ENCODE assay signal across 14 cellular contexts in genomic region chr22:16603770-16604242, GRCh38. TPM values are rescaled to one million over a fixed set of nuclear protein-coding genes. Genes with fewer than 3 reads are reported as not detected.
A peak's percentile ranks its signal among the peaks of the same experiment; 100 is the strongest.
DNase-seq lines count a peak whose midpoint lies in the region; ATAC-seq, FAIRE-seq and TF ChIP-seq lines count a peak whose summit lies in the region.
"Not testable (repeated sequence)": the region's sequence is repeated elsewhere in the genome, so short reads cannot be mapped to it uniquely, and the experiment has no call there.
"Had no signal": no experiment of that assay in that cellular context is flagged by ENCODE, and none has a peak within 500 bp of the region (broad histone marks: within the 10 kb centered on the region; RNA-seq: fewer than 3 reads in every experiment).

No MANE protein-coding gene starts in this region.

- H3K27ac ChIP-seq in DND-41 (ENCODE audit: low read length): peak overlapping the region; percentile 89
- H3K27ac ChIP-seq in GM12878 (ENCODE audit: control insufficient read depth, insufficient read depth); psoas muscle: not testable (repeated sequence)

- H3K4me3 Mint-ChIP-seq in activated B cell treated with CpG ODN at 0.5 μM for 24 hours, memory B cell: not testable (repeated sequence)

- 10% methylated on average over 1 of the region's 9 CpGs for WGBS in GM12878 (ENCODE audit: insufficient coverage, insufficient replicate concordance, low lambda C conversion rate, missing lambda C conversion rate)
- WGBS in psoas muscle, 3 donors: 27 to 39% (median 32%) methylated on average over 9 of the region's 9 CpGs

- not testable (repeated sequence) for H3K4me1 Mint-ChIP-seq in activated B cell treated with CpG ODN at 0.5 μM for 24 hours, memory B cell

- in situ Hi-C loops in KBM-7 (cut with MboI; ENCODE audit: low pct_unique_long_range_greater_than_20kb, low sequenced_read_pairs); GM12878 (cut with MboI): not testable (repeated sequence)

- peaks cover 33% of the 10 kb centered on the region for H3K27me3 Mint-ChIP-seq in activated B cell treated with CpG ODN at 0.5 μM for 24 hours
- not testable (repeated sequence) for H3K27me3 Mint-ChIP-seq in memory B cell

- not testable (repeated sequence) for TF ChIP-seq CTCF in DND-41 (IDR thresholded peaks at IDR 0.05; ENCODE audit: borderline replicate concordance, extremely low read depth, low read length, poor library complexity, severe bottlenecking); activated B cell treated with CpG ODN at 0.5 μM for 24 hours (IDR thresholded peaks at IDR 0.05); GM12878 (IDR thresholded peaks at IDR 0.05 in 2 of 3, conservative IDR thresholded peaks at IDR 0.05 in 1 of 3; ENCODE audit: control insufficient read depth in 2 of 3, extremely low read depth in 1 of 3, insufficient read depth in 1 of 3, low read depth in 3 of 3, low read length in 3 of 3); epithelial cell of proximal tubule (conservative IDR thresholded peaks at IDR 0.05; ENCODE audit: low read depth, low read length); psoas muscle (IDR thresholded peaks at IDR 0.05)

- H3K9ac ChIP-seq in DND-41 (ENCODE audit: low read depth, low read length): peak overlapping the region; percentile 78
- H3K9ac ChIP-seq in GM12878 (ENCODE audit: control insufficient read depth, insufficient read depth, low read length): not testable (repeated sequence)

- TF ChIP-seq RAD21 in GM12878 (IDR thresholded peaks at IDR 0.05; ENCODE audit: insufficient read depth, low read depth, low read length): not testable (repeated sequence)

- POLR2A ChIA-PET in activated B cell treated with CpG ODN at 0.5 μM for 24 hours (lab: Charles Lee); GM12878 (lab: Charles Lee): not testable (repeated sequence)

- H2AFZ ChIP-seq in DND-41 (ENCODE audit: low read depth, low read length): 0 out of 2 replicates have a peak overlapping the region, but pooled peaks have one; percentile 2
- H2AFZ ChIP-seq in GM12878 (ENCODE audit: control insufficient read depth, low read depth, low read length): not testable (repeated sequence)

- not testable (repeated sequence) for TF ChIP-seq EP300 in GM12878 (IDR thresholded peaks at IDR 0.05; ENCODE audit: borderline replicate concordance in 1 of 2, control insufficient read depth in 1 of 2, low read depth in 2 of 2, low read length in 2 of 2)

- peak overlapping the region; percentile 66 to 81; a peak in 3 of 4 replicates for H3K4me3 ChIP-seq in DND-41 (ENCODE audit: low read depth in 1 of 2, low read length in 2 of 2)
- not testable (repeated sequence) for H3K4me3 ChIP-seq in GM12878
- peak overlapping the region; percentile 52 for H3K4me3 ChIP-seq in epithelial cell of proximal tubule (ENCODE audit: low read depth, low read length)
- peak overlapping the region; percentile 65 for H3K4me3 ChIP-seq in psoas muscle

- not testable (repeated sequence) for H3K9me3 ChIP-seq in DND-41 (ENCODE audit: insufficient read depth, low read length, severe bottlenecking); GM12878 (replicated peaks; ENCODE audit: control insufficient read depth, insufficient read depth, low read length); psoas muscle

- ATAC-seq in DND-41 (ENCODE audit: insufficient read depth, low read depth) (peak; percentile 47), activated B cell treated with CpG ODN at 0.5 μM for 24 hours (ENCODE audit: low read depth) (peak; percentile 31), GM12878 (0 out of 3 replicates have a peak, but pooled peaks have one; percentile 40), memory B cell (ENCODE audit: low read depth) (peak; percentile 82)
- not testable (repeated sequence) for ATAC-seq in psoas muscle

- SMC1A ChIA-PET in GM12878 (lab: Charles Lee; ENCODE audit: uncharacterized antibody, unreplicated experiment): interaction anchor here (0.6 kb wide), 1 partner anchor 21 kb away, joined by 3 read pairs; no protein-coding TSS in a partner anchor

- intact Hi-C loops in activated B cell treated with CpG ODN at 0.5 μM for 24 hours (cut with micrococcal nuclease); GM12878 (cut with micrococcal nuclease; ENCODE audit: unreplicated experiment); psoas muscle (cut with DNase I): not testable (repeated sequence)

- not testable (repeated sequence) for BruUV-seq in GM12878 (replicated peaks; lab: Mats Ljungman, UMichigan)

- not testable (repeated sequence) for H3K9me3 Mint-ChIP-seq in activated B cell treated with CpG ODN at 0.5 μM for 24 hours, memory B cell

- not testable (repeated sequence) for TF ChIP-seq POLR2A in GM12878 (IDR thresholded peaks at IDR 0.05; ENCODE audit: low read depth, low read length)

- H3K79me2 ChIP-seq in DND-41 (ENCODE audit: insufficient read depth, low read length): peaks cover 66% of the 10 kb centered on the region
- not testable (repeated sequence) for H3K79me2 ChIP-seq in GM12878 (ENCODE audit: control insufficient read depth, insufficient read depth, low read length)

- not testable (repeated sequence) for H3K27ac Mint-ChIP-seq in activated B cell treated with CpG ODN at 0.5 μM for 24 hours, memory B cell

- CTCF ChIA-PET in activated B cell treated with CpG ODN at 0.5 μM for 24 hours (lab: Charles Lee); GM12878 (lab: Yijun Ruan, JAX): not testable (repeated sequence)

- H3K36me3 Mint-ChIP-seq in activated B cell treated with CpG ODN at 0.5 μM for 24 hours (ENCODE audit: low read depth); memory B cell: not testable (repeated sequence)

- H3K4me1 ChIP-seq in DND-41 (ENCODE audit: insufficient read depth, low read length): peaks cover 42% of the 10 kb centered on the region
- not testable (repeated sequence) for H3K4me1 ChIP-seq in GM12878 (ENCODE audit: control insufficient read depth, insufficient read depth, low read length); psoas muscle

- not testable (repeated sequence) for H3K27me3 ChIP-seq in DND-41 (ENCODE audit: insufficient read depth, low read length, poor library complexity); GM12878 (replicated peaks in 1 of 2; ENCODE audit: control insufficient read depth in 2 of 2, insufficient read depth in 2 of 2, low read length in 1 of 2)
- peaks cover 0 to 33% (median 4%) of the 10 kb centered on the region in 3 donors for H3K27me3 ChIP-seq in psoas muscle (ENCODE audit: insufficient read depth in 3 of 3, low read length in 2 of 3)

- FAIRE-seq in GM12878 (lab: Jason Lieb, UNC): peak; percentile 70

- peak; percentile 61 for DNase-seq in DND-41
- peak; percentile 20 for DNase-seq in KBM-7
- not testable (repeated sequence) for DNase-seq in activated B cell treated with CpG ODN at 0.5 μM for 24 hours; GM12878 (ENCODE audit: low read depth, low spot score); epithelial cell of proximal tubule (ENCODE audit: low read depth); memory B cell (ENCODE audit: low spot score in 2 of 2); psoas muscle

- H4K20me1 ChIP-seq in DND-41 (ENCODE audit: insufficient read depth, low read length): peaks cover 33% of the 10 kb centered on the region
- H4K20me1 ChIP-seq in GM12878 (ENCODE audit: control insufficient read depth, insufficient read depth): not testable (repeated sequence)

- RAD21 ChIA-PET in GM12878 (lab: Charles Lee; ENCODE audit: unreplicated experiment): not testable (repeated sequence)

- H3K36me3 ChIP-seq in DND-41 (ENCODE audit: insufficient read depth, low read length): peaks cover 12% of the 10 kb centered on the region
- H3K36me3 ChIP-seq in GM12878 (ENCODE audit: control insufficient read depth in 2 of 2, insufficient read depth in 2 of 2, low read length in 1 of 2); psoas muscle (ENCODE audit: insufficient read depth in 1 of 2, low read depth in 1 of 2): not testable (repeated sequence)

- H3K4me2 ChIP-seq in DND-41 (ENCODE audit: insufficient read depth, low read length): peak overlapping the region; percentile 85
- not testable (repeated sequence) for H3K4me2 ChIP-seq in GM12878 (ENCODE audit: control insufficient read depth, insufficient read depth)

RNA-seq across cellular contexts. Expression of gene CCT8L2, which starts 11.2 kb away (rescaled TPM):
- total RNA-seq in activated B cell treated with CpG ODN at 0.5 μM for 24 hours (not detected in 2 replicates), GM12878 (2014; rRNA removed) (not detected in 2 replicates), GM12878 (2014; rRNA removed; fragmentation: Illumina TruSeq; extraction: Trizol) (not detected in 2 replicates), GM12878 (2021) (not detected in 2 replicates), epithelial cell of proximal tubule (not detected in 2 replicates), psoas muscle (not detected)
- total RNA-seq in GM12878 (2013; cell fraction: nucleolus; rRNA removed): not detected in 2 replicates
- not detected for polyA plus RNA-seq in GM12878 (2011; ENCODE audit: low read depth)
- polyA plus RNA-seq in GM12878 (2011; rRNA removed) (not detected in 2 replicates), GM12878 (2014; fragmentation: Illumina TruSeq; extraction: Trizol) (not detected in 2 replicates), GM12878 (2014; fragmentation: Nextera tagmentation; extraction: Ambion mirVana) (not detected), GM12878 (2014; rRNA removed) (not detected in 2 replicates), GM12878 (2016; fragmentation: Nextera tagmentation; extraction: Ambion mirVana) (not detected), psoas muscle (under 1 TPM in 1 of 3 donors, not detected in 2; 0.04 TPM)
- not detected in 2 replicates for polyA plus RNA-seq in GM12878 (2011; cell fraction: cytosol; rRNA removed)
- not detected in 2 replicates for polyA plus RNA-seq in GM12878 (2011; cell fraction: nucleus; rRNA removed)
- polyA plus RNA-seq in GM12878 (2012): not detected in 2 replicates
- polyA minus RNA-seq in GM12878 (2011; rRNA and poly(A)+ RNA removed): not detected in 2 replicates
- polyA minus RNA-seq in GM12878 (2011; cell fraction: cytosol; rRNA and poly(A)+ RNA removed): not detected in 2 replicates
- not detected in 2 replicates for polyA minus RNA-seq in GM12878 (2011; cell fraction: nucleus; rRNA and poly(A)+ RNA removed)
- total RNA-seq: A673; Calu3; CD8-positive, alpha-beta T cell; Daoy; H4; Right ventricle myocardium inferior; SJSA1 had no signal
